Comparison of ENCODE assay signal across 1 cellular context in genomic region chr1:14297356-14297755, GRCh38.
TF ChIP-seq lines count a peak whose summit lies in the region.

No MANE protein-coding gene starts in this region.

TF ChIP-seq in GM23338, 12 proteins besides CTCF, POLR2A, EP300 and RAD21 (continued from another document):
- TF ChIP-seq REST (IDR thresholded peaks at IDR 0.05; ENCODE audit: unreplicated experiment) (no peak), ZNF462 (CRISPR knock-in tag; IDR thresholded peaks at IDR 0.05) (no peak), EZH2phosphoT487 (IDR thresholded peaks at IDR 0.05; ENCODE audit: unreplicated experiment) (no peak), ZNF114 (CRISPR knock-in tag; IDR thresholded peaks at IDR 0.05) (no peak), CREB1 (CRISPR knock-in tag; IDR thresholded peaks at IDR 0.05; ENCODE audit: low read depth) (no peak), STAT1 (IDR thresholded peaks at IDR 0.05; ENCODE audit: unreplicated experiment) (no peak), POLR2AphosphoS5 (IDR thresholded peaks at IDR 0.05; ENCODE audit: low read depth) (no peak), ZNF331 (CRISPR knock-in tag; IDR thresholded peaks at IDR 0.05; ENCODE audit: low read depth) (no peak), JUNB (IDR thresholded peaks at IDR 0.05; ENCODE audit: unreplicated experiment) (no peak), NANOG (IDR thresholded peaks at IDR 0.05; ENCODE audit: borderline replicate concordance) (no peak)
